36 cellular contexts compared by ENCODE assay signal in genomic region chr5:5634817-5635216, GRCh38.
"Had no signal": no experiment of that assay in that cellular context is flagged by ENCODE, and none has a peak within 500 bp of the region (broad histone marks: within the 10 kb centered on the region; RNA-seq: fewer than 3 reads in every experiment).

No MANE protein-coding gene starts in this region.

- H3K27ac Mint-ChIP-seq: activated CD4-positive, alpha-beta memory T cell treated with anti-CD3 and anti-CD28 coated beads for 36 hours; activated CD4-positive, alpha-beta T cell treated with anti-CD3 and anti-CD28 coated beads for 36 hours; activated CD4-positive, alpha-beta T cell treated with anti-CD3 and anti-CD28 coated beads, Interleukin-2, amount 10 ng/mL, durations not matched to agents 24 days and 14 days; activated CD8-positive, alpha-beta memory T cell treated with anti-CD3 and anti-CD28 coated beads, Interleukin-2, amount 10 ng/mL, durations not matched to agents 7 days and 5 days; activated CD8-positive, alpha-beta T cell treated with anti-CD3 and anti-CD28 coated beads, Interleukin-2, amount 10 ng/mL, durations not matched to agents 7 days and 5 days; activated naive CD4-positive, alpha-beta T cell treated with anti-CD3 and anti-CD28 coated beads for 36 hours; activated naive CD4-positive, alpha-beta T cell treated with anti-CD3 and anti-CD28 coated beads, Interleukin-2, amount 50 U/mL, for 24 hours; activated naive CD8-positive, alpha-beta T cell treated with anti-CD3 and anti-CD28 coated beads for 36 hours; activated naive CD8-positive, alpha-beta T cell treated with anti-CD3 and anti-CD28 coated beads, Interleukin-2, amount 50 U/mL, for 24 hours; activated T-helper 1 cell treated with anti-CD3 and anti-CD28 coated beads, Interleukin-12 subunit alpha, Interleukin-12 subunit beta, Interleukin-2, Interleukin-4 antibody, amounts not matched to agents 30 ng/mL and 10 ng/mL and 1 ng/mL, durations not matched to agents 14 hours and 24 hours and 36 hours; activated T-helper 2 cell treated with anti-CD3 and anti-CD28 coated beads, Interferon-gamma antibody, Interleukin-2, Interleukin-4, amounts not matched to agents 10 μg/mL and 5 μg/mL and 100 μg/mL, durations not matched to agents 14 hours and 24 hours and 36 hours; effector memory CD8-positive, alpha-beta T cell; T-helper 17 cell; T-helper 2 cell treated with Interferon-gamma antibody and Interleukin-4, amounts not matched to agents 5 μg/mL and 100 μg/mL, for 36 hours had no signal

- H3K36me3 Mint-ChIP-seq: activated CD4-positive, alpha-beta memory T cell treated with anti-CD3 and anti-CD28 coated beads for 36 hours; activated CD8-positive, alpha-beta memory T cell treated with anti-CD3 and anti-CD28 coated beads, Interleukin-2, amount 10 ng/mL, durations not matched to agents 7 days and 5 days; activated naive CD4-positive, alpha-beta T cell treated with anti-CD3 and anti-CD28 coated beads, Interleukin-2, amount 50 U/mL, for 24 hours; activated naive CD8-positive, alpha-beta T cell treated with anti-CD3 and anti-CD28 coated beads for 36 hours; brain had no signal

- H3K4me1 ChIP-seq: breast epithelium, esophagus squamous epithelium had no signal

- H3K9me3 Mint-ChIP-seq: activated CD4-positive, alpha-beta memory T cell treated with anti-CD3 and anti-CD28 coated beads for 36 hours; activated CD4-positive, alpha-beta T cell treated with anti-CD3 and anti-CD28 coated beads, Interleukin-2, amount 10 ng/mL, durations not matched to agents 24 days and 14 days; activated naive CD4-positive, alpha-beta T cell treated with anti-CD3 and anti-CD28 coated beads, Interleukin-2, amount 50 U/mL, for 24 hours; activated naive CD8-positive, alpha-beta T cell treated with anti-CD3 and anti-CD28 coated beads for 36 hours; activated naive CD8-positive, alpha-beta T cell treated with anti-CD3 and anti-CD28 coated beads, Interleukin-2, amount 50 U/mL, for 24 hours; activated T-helper 1 cell treated with anti-CD3 and anti-CD28 coated beads, Interleukin-12 subunit alpha, Interleukin-12 subunit beta, Interleukin-2, Interleukin-4 antibody, amounts not matched to agents 30 ng/mL and 10 ng/mL and 1 ng/mL, durations not matched to agents 14 hours and 24 hours and 36 hours; activated T-helper 2 cell treated with anti-CD3 and anti-CD28 coated beads, Interferon-gamma antibody, Interleukin-2, Interleukin-4, amounts not matched to agents 10 μg/mL and 5 μg/mL and 100 μg/mL, durations not matched to agents 14 hours and 24 hours and 36 hours; T-helper 2 cell treated with Interferon-gamma antibody and Interleukin-4, amounts not matched to agents 5 μg/mL and 100 μg/mL, for 36 hours had no signal

- H3K27me3 ChIP-seq: adrenal gland, ascending aorta, breast epithelium, cardiac muscle cell, esophagus squamous epithelium, gastroesophageal sphincter had no signal

- H3K4me3 ChIP-seq: adrenal gland, ascending aorta, breast epithelium, cardiac muscle cell, esophagus squamous epithelium, gastroesophageal sphincter had no signal

- H3K4me1 Mint-ChIP-seq: activated CD4-positive, alpha-beta T cell treated with anti-CD3 and anti-CD28 coated beads for 36 hours; activated CD4-positive, alpha-beta T cell treated with anti-CD3 and anti-CD28 coated beads, Interleukin-2, amount 10 ng/mL, durations not matched to agents 24 days and 14 days; activated CD8-positive, alpha-beta memory T cell treated with anti-CD3 and anti-CD28 coated beads, Interleukin-2, amount 10 ng/mL, durations not matched to agents 7 days and 5 days; activated naive CD4-positive, alpha-beta T cell treated with anti-CD3 and anti-CD28 coated beads, Interleukin-2, amount 50 U/mL, for 24 hours; activated naive CD8-positive, alpha-beta T cell treated with anti-CD3 and anti-CD28 coated beads for 36 hours; activated naive CD8-positive, alpha-beta T cell treated with anti-CD3 and anti-CD28 coated beads, Interleukin-2, amount 50 U/mL, for 24 hours; T-helper 17 cell had no signal

- H3K27ac ChIP-seq: adrenal gland, ascending aorta, breast epithelium, cardiac muscle cell, esophagus squamous epithelium, WERI-Rb-1 had no signal

- DNase-seq: activated CD4-positive, alpha-beta memory T cell treated with anti-CD3 and anti-CD28 coated beads for 36 hours; activated CD4-positive, alpha-beta T cell treated with anti-CD3 and anti-CD28 coated beads for 36 hours; activated CD4-positive, alpha-beta T cell treated with anti-CD3 and anti-CD28 coated beads, Interleukin-2, amount 10 ng/mL, durations not matched to agents 24 days and 14 days; activated CD4-positive, CD25-positive, alpha-beta regulatory T cell; activated CD4-positive, CD25-positive, alpha-beta regulatory T cell treated with anti-CD3 and anti-CD28 coated beads, Interleukin-2, amount 50 U/mL, for 72 hours; activated CD8-positive, alpha-beta memory T cell treated with anti-CD3 and anti-CD28 coated beads, Interleukin-2, amount 10 ng/mL, durations not matched to agents 7 days and 5 days; activated CD8-positive, alpha-beta memory T cell treated with anti-CD3 and anti-CD28 coated beads, Interleukin-2, amount 50 U/mL, for 4 hours; activated CD8-positive, alpha-beta T cell treated with anti-CD3 and anti-CD28 coated beads, Interleukin-2, amount 10 ng/mL, durations not matched to agents 7 days and 5 days; activated effector memory CD4-positive, alpha-beta T cell treated with anti-CD3 and anti-CD28 coated beads, Interleukin-2, amount 50 U/mL, for 16 hours; activated naive CD4-positive, alpha-beta T cell treated with anti-CD3 and anti-CD28 coated beads for 36 hours; activated naive CD8-positive, alpha-beta T cell treated with anti-CD3 and anti-CD28 coated beads for 36 hours; activated naive CD8-positive, alpha-beta T cell treated with anti-CD3 and anti-CD28 coated beads, Interleukin-2, amount 50 U/mL, for 24 hours; activated T-cell treated with anti-CD3 and anti-CD28 coated beads, Interleukin-2, amount 50 U/mL, for 1 hour; activated T-cell treated with anti-CD3 and anti-CD28 coated beads, Interleukin-2, amount 50 U/mL, for 48 hours; adrenal gland; central memory CD4-positive, alpha-beta T cell; cortex of kidney; dermis blood vessel endothelial cell; effector CD4-positive, alpha-beta T cell; effector memory CD8-positive, alpha-beta T cell; erythroblast; esophagus squamous epithelium; foreskin melanocyte; T-helper 1 cell; T-helper 17 cell; T1000; WERI-Rb-1 had no signal

- H3K4me3 Mint-ChIP-seq: activated CD4-positive, alpha-beta memory T cell treated with anti-CD3 and anti-CD28 coated beads for 36 hours; activated CD4-positive, alpha-beta T cell treated with anti-CD3 and anti-CD28 coated beads for 36 hours; activated CD4-positive, alpha-beta T cell treated with anti-CD3 and anti-CD28 coated beads, Interleukin-2, amount 10 ng/mL, durations not matched to agents 24 days and 14 days; activated CD8-positive, alpha-beta memory T cell treated with anti-CD3 and anti-CD28 coated beads, Interleukin-2, amount 10 ng/mL, durations not matched to agents 7 days and 5 days; activated CD8-positive, alpha-beta T cell treated with anti-CD3 and anti-CD28 coated beads, Interleukin-2, amount 10 ng/mL, durations not matched to agents 7 days and 5 days; activated naive CD4-positive, alpha-beta T cell treated with anti-CD3 and anti-CD28 coated beads for 36 hours; activated naive CD4-positive, alpha-beta T cell treated with anti-CD3 and anti-CD28 coated beads, Interleukin-2, amount 50 U/mL, for 24 hours; activated naive CD8-positive, alpha-beta T cell treated with anti-CD3 and anti-CD28 coated beads for 36 hours; activated naive CD8-positive, alpha-beta T cell treated with anti-CD3 and anti-CD28 coated beads, Interleukin-2, amount 50 U/mL, for 24 hours; activated T-helper 1 cell treated with anti-CD3 and anti-CD28 coated beads, Interleukin-12 subunit alpha, Interleukin-12 subunit beta, Interleukin-2, Interleukin-4 antibody, amounts not matched to agents 30 ng/mL and 10 ng/mL and 1 ng/mL, durations not matched to agents 14 hours and 24 hours and 36 hours; brain; effector memory CD8-positive, alpha-beta T cell; T-helper 17 cell; T-helper 2 cell treated with Interferon-gamma antibody and Interleukin-4, amounts not matched to agents 5 μg/mL and 100 μg/mL, for 36 hours had no signal

- H3K9me3 ChIP-seq: adrenal gland, ascending aorta, breast epithelium, esophagus squamous epithelium, gastroesophageal sphincter had no signal

- H3K36me3 ChIP-seq: adrenal gland, ascending aorta, breast epithelium, cardiac muscle cell, esophagus squamous epithelium, gastroesophageal sphincter, WERI-Rb-1 had no signal
